Comparison of ENCODE assay signal across 10 cellular contexts in genomic region chr1:200671235-200671786, GRCh38. TPM values are rescaled to one million over a fixed set of nuclear protein-coding genes. Genes with fewer than 3 reads are reported as not detected.
A peak's percentile ranks its signal among the peaks of the same experiment; 100 is the strongest.
DNase-seq lines count a peak whose midpoint lies in the region; ATAC-seq and TF ChIP-seq lines count a peak whose summit lies in the region.
"Had no signal": no experiment of that assay in that cellular context is flagged by ENCODE, and none has a peak within 500 bp of the region (broad histone marks: within the 10 kb centered on the region; RNA-seq: fewer than 3 reads in every experiment).

No MANE protein-coding gene starts in this region.

- no peak overlapping the region for H3K4me3 Mint-ChIP-seq in activated naive CD4-positive, alpha-beta T cell treated with anti-CD3 and anti-CD28 coated beads, Interleukin-2, amount 50 U/mL, for 24 hours

- TF ChIP-seq POLR2A in transverse colon (IDR thresholded peaks at IDR 0.05), result no peak

- intact Hi-C loops in transverse colon (cut with DNase I; ENCODE audit: low total_unique reads), result no loop called here

- no peak for ATAC-seq in activated naive CD4-positive, alpha-beta T cell treated with anti-CD3 and anti-CD28 coated beads, Interleukin-2, amount 50 U/mL, for 72 hours
- ATAC-seq in foreskin keratinocyte, result no peak
- no peak for ATAC-seq in HG03469 (IDR thresholded peaks at IDR 0.05; ENCODE audit: unreplicated experiment)

- peaks cover 46% of the 10 kb centered on the region for H3K4me1 ChIP-seq in foreskin keratinocyte
- peaks cover 10 to 27% (median 12%) of the 10 kb centered on the region in 4 donors for H3K4me1 ChIP-seq in transverse colon

- peaks cover 29% of the 10 kb centered on the region for H3K4me1 Mint-ChIP-seq in activated naive CD4-positive, alpha-beta T cell treated with anti-CD3 and anti-CD28 coated beads, Interleukin-2, amount 50 U/mL, for 24 hours

- H3K27ac Mint-ChIP-seq in activated naive CD4-positive, alpha-beta T cell treated with anti-CD3 and anti-CD28 coated beads, Interleukin-2, amount 50 U/mL, for 24 hours, result peak overlapping the region; percentile 26
- H3K27ac Mint-ChIP-seq in activated naive CD4-positive, alpha-beta T cell treated with anti-CD3 and anti-CD28 coated beads, Interleukin-2, amount 50 U/mL, for 72 hours, result no peak overlapping the region

- H3K9me3 ChIP-seq in SK-N-MC (ENCODE audit: low read depth, low read length) (no peaks in the 10 kb centered on the region), transverse colon (no peaks in the 10 kb centered on the region)

- TF ChIP-seq CTCF in foreskin keratinocyte (conservative IDR thresholded peaks at IDR 0.05) (no peak), transverse colon (IDR thresholded peaks at IDR 0.05) (no peak)

- H3K9ac ChIP-seq in SK-N-MC (ENCODE audit: insufficient read length), result no peak overlapping the region

- no peaks in the 10 kb centered on the region for H3K36me3 ChIP-seq in SK-N-MC (ENCODE audit: insufficient read depth, low read length)
- no peaks in the 10 kb centered on the region for H3K36me3 ChIP-seq in transverse colon

- no peaks in the 10 kb centered on the region for H3K9me3 Mint-ChIP-seq in activated naive CD4-positive, alpha-beta T cell treated with anti-CD3 and anti-CD28 coated beads, Interleukin-2, amount 50 U/mL, for 24 hours
- H3K9me3 Mint-ChIP-seq in activated naive CD4-positive, alpha-beta T cell treated with anti-CD3 and anti-CD28 coated beads, Interleukin-2, amount 50 U/mL, for 72 hours, result no peaks in the 10 kb centered on the region

- 80 to 93% methylated on average over 3 to 5 of the region's 5 CpGs for WGBS in transverse colon (ENCODE audit: low coverage in 1 of 2), 2 donors

- H3K27me3 Mint-ChIP-seq in activated naive CD4-positive, alpha-beta T cell treated with anti-CD3 and anti-CD28 coated beads, Interleukin-2, amount 50 U/mL, for 24 hours, result no peaks in the 10 kb centered on the region

- in situ Hi-C loops in transverse colon (cut with MboI; ENCODE audit: low pct_ligation_motif_present in 1 of 4, low pct_unique_long_range_greater_than_20kb in 1 of 4, low sequenced_read_pairs in 3 of 4), result no loop called here

- H3K27me3 ChIP-seq in foreskin keratinocyte, result no peaks in the 10 kb centered on the region
- H3K27me3 ChIP-seq in transverse colon, result no peaks in the 10 kb centered on the region

- DNase-seq in activated naive CD4-positive, alpha-beta T cell treated with anti-CD3 and anti-CD28 coated beads, Interleukin-2, amount 50 U/mL, for 72 hours (ENCODE audit: low spot score in 2 of 2), result no peak
- no peak for DNase-seq in SK-N-MC (ENCODE audit: low read depth, low spot score)
- DNase-seq in foreskin keratinocyte, result no peak
- no peak for DNase-seq in transverse colon
- no peak for DNase-seq in middle frontal gyrus (ENCODE audit: extremely low spot score, low spot score)
- no peak for DNase-seq in NCI-H2029 (lab: John Stamatoyannopoulos, UW)
- DNase-seq: amygdala, NCI-H226 had no signal

- H3K4me3 ChIP-seq in SK-N-MC (peak overlapping the region; percentile 97), transverse colon (no peak overlapping the region)

- H3K27ac ChIP-seq in SK-N-MC, result peak overlapping the region; percentile 95
- H3K27ac ChIP-seq in foreskin keratinocyte, result peak overlapping the region; percentile 79
- peak overlapping the region in 3 of 4 donors; percentile 99 to 100 (median 100) for H3K27ac ChIP-seq in transverse colon

- peaks cover 5% of the 10 kb centered on the region for H3K36me3 Mint-ChIP-seq in activated naive CD4-positive, alpha-beta T cell treated with anti-CD3 and anti-CD28 coated beads, Interleukin-2, amount 50 U/mL, for 24 hours
- H3K36me3 Mint-ChIP-seq in activated naive CD4-positive, alpha-beta T cell treated with anti-CD3 and anti-CD28 coated beads, Interleukin-2, amount 50 U/mL, for 72 hours, result no peaks in the 10 kb centered on the region

- no peak for TF ChIP-seq EP300 in transverse colon (IDR thresholded peaks at IDR 0.05; ENCODE audit: low read depth)

RNA-seq across cellular contexts. Expression of gene DDX59, which starts 1.6 kb away (rescaled TPM):
- total RNA-seq in activated naive CD4-positive, alpha-beta T cell treated with anti-CD3 and anti-CD28 coated beads, Interleukin-2, amount 50 U/mL, for 72 hours, result 10 to 100 TPM; 13.7 to 24.1 TPM
- total RNA-seq in foreskin keratinocyte, result 14.0 and 14.4 TPM in 2 replicates
- 10.7 and 12.3 TPM in 2 replicates for polyA plus RNA-seq in foreskin keratinocyte
- total RNA-seq in transverse colon, result 10 to 100 TPM in 3 of 4 donors, 1 to 10 TPM in 1; 8.6 to 17.5 (median 14.6) TPM

RNA-seq across cellular contexts. Expression of gene KIF14, which starts 50.8 kb away (rescaled TPM):
- total RNA-seq in activated naive CD4-positive, alpha-beta T cell treated with anti-CD3 and anti-CD28 coated beads, Interleukin-2, amount 50 U/mL, for 72 hours, result 10 to 100 TPM; 17.8 to 18.7 TPM
- total RNA-seq in foreskin keratinocyte (19.1 and 24.9 TPM in 2 replicates), transverse colon (under 1 TPM in 3 of 4 donors, not detected in 1; 0.40 to 0.68 (median 0.64) TPM)
- 2.5 and 3.7 TPM in 2 replicates for polyA plus RNA-seq in foreskin keratinocyte

Comparison
In these comparisons a context has a peak if more than half of its experiments do, and no peak if none do; other contexts are left out.
1. RNA of gene KIF14, which starts 50.8 kb away (total RNA-seq): 19.1 to 24.9 TPM in foreskin keratinocyte and 17.8 to 18.7 TPM in activated naive CD4-positive, alpha-beta T cell treated with anti-CD3 and anti-CD28 coated beads, Interleukin-2, amount 50 U/mL, for 72 hours; 0.40 to 0.68 TPM in transverse colon; every median in the first group is over 10 times any median in the second.
2. Peak in every context shown above with its lines, with median percentiles within 50 percentile points of each other: H3K27ac ChIP-seq.